19 cellular contexts compared by ENCODE assay signal in genomic region chr17:17888821-17889220, GRCh38. TPM values are rescaled to one million over a fixed set of nuclear protein-coding genes. Genes with fewer than 3 reads are reported as not detected.
DNase-seq lines count a peak whose midpoint lies in the region; ATAC-seq, FAIRE-seq and TF ChIP-seq lines count a peak whose summit lies in the region.
"Had no signal": no experiment of that assay in that cellular context is flagged by ENCODE, and none has a peak within 500 bp of the region (broad histone marks: within the 10 kb centered on the region; RNA-seq: fewer than 3 reads in every experiment).

No MANE protein-coding gene starts in this region.

- no peaks in the 10 kb centered on the region for H3K27me3 ChIP-seq in BE2C
- no peaks in the 10 kb centered on the region for H3K27me3 ChIP-seq in H7 (ENCODE audit: control insufficient read depth, insufficient read depth, low read length)
- H3K27me3 ChIP-seq: upper lobe of left lung had no signal

- intact Hi-C loops in kidney (cut with DNase I): no loop called here

- in situ Hi-C loops in astrocyte of the cerebellum (cut with HindIII; ENCODE audit: low sequenced_read_pairs) (loop anchor here (5.0 kb wide), 1 partner anchor 143 kb away; no protein-coding TSS in a partner anchor), GM13976 (cut with MboI; ENCODE audit: low sequenced_read_pairs, unreplicated experiment) (no loop called here)

- ATAC-seq in HG02610 (IDR thresholded peaks at IDR 0.05; ENCODE audit: unreplicated experiment): no peak
- ATAC-seq: activated CD4-positive, CD25-positive, alpha-beta regulatory T cell treated with anti-CD3 and anti-CD28 coated beads, Interleukin-2, amount 50 U/mL, for 24 hours; stimulated activated memory B cell treated with anti-CD40 and anti-IgM and Interleukin-4, amounts not matched to agents 10 μg/mL and 1 μg/mL and 100 μg/mL, for 72 hours; T-cell had no signal

- H3K36me3 ChIP-seq in BE2C: no peaks in the 10 kb centered on the region
- no peaks in the 10 kb centered on the region for H3K36me3 ChIP-seq in H7 (replicated peaks; ENCODE audit: control insufficient read depth, insufficient read depth, low read length)
- H3K36me3 ChIP-seq in kidney (ENCODE audit: control insufficient read depth in 1 of 2, insufficient read depth in 2 of 2, low read length in 2 of 2): peaks cover 16 to 18% of the 10 kb centered on the region in 2 donors

- no peak overlapping the region for H3K9ac ChIP-seq in kidney (ENCODE audit: low read length in 2 of 2)

- H3K4me3 ChIP-seq in BE2C (ENCODE audit: low read depth, low read length) (peak overlapping the region; percentile 35), H7 (ENCODE audit: insufficient read depth, low read depth, low read length) (no peak overlapping the region), astrocyte of the cerebellum (ENCODE audit: low read depth, low read length) (no peak overlapping the region), kidney (ENCODE audit: low read length in 2 of 2) (no peak overlapping the region)
- H3K4me3 ChIP-seq: skin epidermis, upper lobe of left lung had no signal

- H3K9me3 ChIP-seq in BE2C (no peaks in the 10 kb centered on the region), kidney (ENCODE audit: control insufficient read depth in 1 of 2, low read length in 2 of 2) (no peaks in the 10 kb centered on the region)
- H3K9me3 ChIP-seq: upper lobe of left lung had no signal

- no peak overlapping the region for H3K27ac ChIP-seq in kidney (ENCODE audit: low read depth in 2 of 2, low read length in 2 of 2)

- H3K4me1 ChIP-seq in BE2C: peaks cover 15% of the 10 kb centered on the region
- H3K4me1 ChIP-seq in kidney (ENCODE audit: control insufficient read depth in 1 of 2, insufficient read depth in 1 of 2, low read depth in 1 of 2, low read length in 2 of 2): no peaks in the 10 kb centered on the region

- FAIRE-seq in kidney (lab: Jason Lieb, UNC): no peak
- FAIRE-seq: GM12891 had no signal

- DNase-seq in BE2C (peak; percentile 47), H7 (peak; percentile 90), astrocyte of the cerebellum (ENCODE audit: low read depth) (no peak), kidney (peak; percentile 16), GM13976 (ENCODE audit: low spot score) (no peak), H4 (ENCODE audit: low spot score) (no peak), KG1 (lab: John Stamatoyannopoulos, UW) (no peak)
- DNase-seq: activated naive CD4-positive, alpha-beta T cell; DMS53; foreskin fibroblast; NCI-H1930; NCI-H526 treated with DMSO at 0.1 percent for 48 hours; T-cell; upper lobe of left lung had no signal

- TF ChIP-seq CTCF in BE2C (IDR thresholded peaks at IDR 0.05; ENCODE audit: low read depth, low read length) (peak; percentile 52), astrocyte of the cerebellum (IDR thresholded peaks at IDR 0.05; ENCODE audit: low read depth, low read length, missing control alignments) (peak; percentile 36), kidney (IDR thresholded peaks at IDR 0.05; ENCODE audit: borderline replicate concordance, extremely low read depth, insufficient read depth) (no peak), GM13976 (IDR thresholded peaks at IDR 0.05; ENCODE audit: borderline replicate concordance, control extremely low read depth, extremely low read depth, insufficient read depth, missing control alignments) (no peak)

RNA-seq across cellular contexts. Expression of gene SREBF1, which starts 52.0 kb away (rescaled TPM):
- 73.2 TPM for polyA plus RNA-seq in BE2C (2012; ENCODE audit: insufficient read depth, insufficient read length, low read depth)
- 34.2 and 43.6 TPM in 2 replicates for total RNA-seq in H7 (2014; rRNA removed; shearing (Covaris generic))
- 48.3 TPM for total RNA-seq in kidney
- polyA plus RNA-seq in kidney (ENCODE audit: insufficient read depth, low read depth, low replicate concordance): 37.6 TPM
- 63.9 and 65.8 TPM in 2 replicates for total RNA-seq in H4 (2014; rRNA removed; shearing (Covaris generic))

Comparison
In these comparisons a context has a peak if more than half of its experiments do, and no peak if none do; other contexts are left out.
1. DNase-seq: peak in BE2C (single experiment), H7 (single experiment) and kidney (single experiment); none in astrocyte of the cerebellum (single experiment), GM13976 (single experiment), H4 (single experiment) and KG1 (single experiment).
2. CTCF ChIP-seq: peak in BE2C (single experiment) and astrocyte of the cerebellum (single experiment); none in kidney (single experiment) and GM13976 (single experiment).